Comparison of ENCODE assay signal across 13 cellular contexts in genomic region chr16:2160915-2161551, GRCh38. TPM values are rescaled to one million over a fixed set of nuclear protein-coding genes. Genes with fewer than 3 reads are reported as not detected.
DNase-seq lines count a peak whose midpoint lies in the region; ATAC-seq and TF ChIP-seq lines count a peak whose summit lies in the region.
"Had no signal": no experiment of that assay in that cellular context is flagged by ENCODE, and none has a peak within 500 bp of the region (broad histone marks: within the 10 kb centered on the region; RNA-seq: fewer than 3 reads in every experiment).

No MANE protein-coding gene starts in this region.

- no peak overlapping the region for H4K5ac ChIP-seq in mesendoderm (ENCODE audit: low read length)

- H3K4me2 ChIP-seq in mesendoderm (ENCODE audit: low read length): no peak overlapping the region
- H3K4me2 ChIP-seq: smooth muscle cell had no signal

- intact Hi-C loops in vagina (cut with DNase I): no loop called here

- H3K4me1 ChIP-seq in endodermal cell (ENCODE audit: control insufficient read depth, insufficient read depth, low read length) (peaks cover 16% of the 10 kb centered on the region), mesendoderm (ENCODE audit: control insufficient read depth, low read depth, low read length) (no peaks in the 10 kb centered on the region), vagina (peaks cover 81% of the 10 kb centered on the region)

- TF ChIP-seq CTCF in endodermal cell (conservative IDR thresholded peaks at IDR 0.05): no peak
- no peak for TF ChIP-seq CTCF in vagina (IDR thresholded peaks at IDR 0.05)

- no peaks in the 10 kb centered on the region for H3K27me3 Mint-ChIP-seq in endodermal cell (ENCODE audit: insufficient read depth)
- no peaks in the 10 kb centered on the region for H3K27me3 Mint-ChIP-seq in naive thymus-derived CD8-positive, alpha-beta T cell

- no peak overlapping the region for H4K8ac ChIP-seq in mesendoderm (ENCODE audit: low read depth, low read length)

- no peak overlapping the region for H3K4ac ChIP-seq in mesendoderm (ENCODE audit: low read depth, low read length)

- no peak overlapping the region for H3K18ac ChIP-seq in mesendoderm (ENCODE audit: low read length)

- no peak overlapping the region for H2BK120ac ChIP-seq in mesendoderm (ENCODE audit: low read depth, low read length)

- peaks cover 14% of the 10 kb centered on the region for H3K79me1 ChIP-seq in mesendoderm (ENCODE audit: low read length)

- no peaks in the 10 kb centered on the region for H3K27me3 ChIP-seq in endodermal cell (ENCODE audit: control insufficient read depth, insufficient read depth, low read length, poor library complexity, severe bottlenecking)
- H3K27me3 ChIP-seq in mesendoderm (ENCODE audit: insufficient read depth, low read length, poor library complexity): no peaks in the 10 kb centered on the region
- no peaks in the 10 kb centered on the region for H3K27me3 ChIP-seq in vagina

- H3K9ac ChIP-seq in endodermal cell (ENCODE audit: extremely low read depth, low read length, poor library complexity, severe bottlenecking) (no peak overlapping the region), mesendoderm (ENCODE audit: low read length) (no peak overlapping the region)

- DNase-seq in NCI-H2171 treated with DMSO at 0.1 percent for 48 hours (lab: John Stamatoyannopoulos, UW) (peak; percentile 18), NCI-H2171 (lab: John Stamatoyannopoulos, UW) (no peak), endodermal cell (no peak), mesendoderm (no peak), vagina (ENCODE audit: extremely low spot score in 2 of 2) (no peak), cortex of kidney (lab: John Stamatoyannopoulos, UW) (no peak)
- no peak for DNase-seq in naive thymus-derived CD8-positive, alpha-beta T cell
- DNase-seq: activated CD4-positive, alpha-beta T cell treated with anti-CD3 and anti-CD28 coated beads, Interleukin-2, amount 50 U/mL, for 4 hours; NCI-H1436 treated with DMSO at 0.1 percent for 48 hours; SIG-M5 had no signal

- no peak overlapping the region for H2AK5ac ChIP-seq in mesendoderm (ENCODE audit: low read length)

- H3K4me3 Mint-ChIP-seq in endodermal cell: no peak overlapping the region
- no peak overlapping the region for H3K4me3 Mint-ChIP-seq in naive thymus-derived CD8-positive, alpha-beta T cell

- no peak for ATAC-seq in HG02642 (IDR thresholded peaks at IDR 0.05; ENCODE audit: poor library complexity, unreplicated experiment)
- ATAC-seq in naive thymus-derived CD8-positive, alpha-beta T cell: no peak

- peak overlapping the region; percentile 34 for H3K56ac ChIP-seq in mesendoderm (ENCODE audit: low read length)

- H3K27ac ChIP-seq in endodermal cell (ENCODE audit: low read depth, low read length) (peak overlapping the region; percentile 53), mesendoderm (ENCODE audit: low read depth, low read length) (no peak overlapping the region), vagina (peak overlapping the region; percentile 78)
- H3K27ac ChIP-seq: 22Rv1 had no signal

- H3K36me3 ChIP-seq in endodermal cell (ENCODE audit: control insufficient read depth, insufficient read depth, low read length) (no peaks in the 10 kb centered on the region), mesendoderm (ENCODE audit: control insufficient read depth, insufficient read depth, low read length) (peaks cover 8% of the 10 kb centered on the region), vagina (peaks cover 0 to 5% of the 10 kb centered on the region in 2 donors)

- no peaks in the 10 kb centered on the region for H3K9me3 Mint-ChIP-seq in endodermal cell
- no peaks in the 10 kb centered on the region for H3K9me3 Mint-ChIP-seq in naive thymus-derived CD8-positive, alpha-beta T cell

- H3K79me2 ChIP-seq in mesendoderm (ENCODE audit: control insufficient read depth, insufficient read depth, low read length): peaks cover 75% of the 10 kb centered on the region

- H3K23ac ChIP-seq in mesendoderm (ENCODE audit: low read length): no peak overlapping the region

- H3K36me3 Mint-ChIP-seq in endodermal cell (ENCODE audit: low read depth): peaks cover 5% of the 10 kb centered on the region
- peaks cover 0 to under 1% (median 0%) of the 10 kb centered on the region in 3 donors for H3K36me3 Mint-ChIP-seq in naive thymus-derived CD8-positive, alpha-beta T cell

- no peak overlapping the region for H2BK15ac ChIP-seq in mesendoderm (replicated peaks; ENCODE audit: low read depth)

- H3K27ac Mint-ChIP-seq in endodermal cell: no peak overlapping the region
- H3K27ac Mint-ChIP-seq in naive thymus-derived CD8-positive, alpha-beta T cell: peak overlapping the region in 3 of 10 donors; percentile 29 to 72 (median 33)

- no peak overlapping the region for H2BK5ac ChIP-seq in mesendoderm (ENCODE audit: low read length)

- POLR2A ChIA-PET in naive thymus-derived CD8-positive, alpha-beta T cell (lab: Charles Lee): interaction anchor here (1.0 kb wide), 1 partner anchor 177 kb away, joined by 3 read pairs; the partner anchor contains the start of gene GFER

- peaks cover 25% of the 10 kb centered on the region for H3K4me1 Mint-ChIP-seq in endodermal cell
- H3K4me1 Mint-ChIP-seq in naive thymus-derived CD8-positive, alpha-beta T cell: peaks cover 20 to 34% (median 27%) of the 10 kb centered on the region in 4 donors

- TF ChIP-seq POLR2A in vagina (IDR thresholded peaks at IDR 0.05): no peak

- H3K4me3 ChIP-seq in endodermal cell (ENCODE audit: low read length) (no peak overlapping the region), mesendoderm (ENCODE audit: low read length) (no peak overlapping the region), vagina (peak overlapping the region; percentile 4 to 42)
- H3K4me3 ChIP-seq: smooth muscle cell had no signal

- H3K9me3 ChIP-seq in endodermal cell (ENCODE audit: control insufficient read depth, low read length) (no peaks in the 10 kb centered on the region), vagina (no peaks in the 10 kb centered on the region)

- WGBS in endodermal cell (ENCODE audit: insufficient coverage in 1 of 2, insufficient read length in 1 of 2), 2 experiments: 70 to 93% methylated on average over 5 to 18 of the region's 20 CpGs
- WGBS in mesendoderm (ENCODE audit: extremely low coverage, insufficient coverage, low lambda C conversion rate): no CpG with 5 or more reads among the region's 20 CpGs

RNA-seq across cellular contexts. Expression of gene TRAF7, which starts 5.5 kb away (rescaled TPM):
- total RNA-seq in endodermal cell (100 to 1,000 TPM; 108 to 110 TPM), vagina (38.8 TPM)
- polyA plus RNA-seq in endodermal cell (2013, experiment 1 of 2): 54.6 TPM
- polyA plus RNA-seq in endodermal cell (2013, experiment 2 of 2): 52.1 TPM
- 124 TPM for polyA plus RNA-seq in mesendoderm (2013, experiment 1 of 2)
- 126 TPM for polyA plus RNA-seq in mesendoderm (2013, experiment 2 of 2)
- 10 to 100 TPM; 32.3 to 39.5 TPM for total RNA-seq in naive thymus-derived CD8-positive, alpha-beta T cell
- polyA plus RNA-seq in naive thymus-derived CD8-positive, alpha-beta T cell: 1 to 10 TPM; 3.5 to 8.8 (median 4.3) TPM

RNA-seq across cellular contexts. Expression of gene RAB26, which starts 12.6 kb away (rescaled TPM):
- total RNA-seq in endodermal cell (1 to 10 TPM; 3.2 to 4.9 TPM), vagina (1.5 TPM)
- 5.8 TPM for polyA plus RNA-seq in endodermal cell (2013, experiment 1 of 2)
- polyA plus RNA-seq in endodermal cell (2013, experiment 2 of 2): 4.6 TPM
- polyA plus RNA-seq in mesendoderm (2013, experiment 1 of 2): 1.9 TPM
- 1.3 TPM for polyA plus RNA-seq in mesendoderm (2013, experiment 2 of 2)
- total RNA-seq in naive thymus-derived CD8-positive, alpha-beta T cell: not detected
- 1 to 10 TPM in 1 of 3 donors, under 1 TPM in 2; 0.27 to 1.2 (median 0.94) TPM for polyA plus RNA-seq in naive thymus-derived CD8-positive, alpha-beta T cell
- total RNA-seq: smooth muscle cell had no signal

RNA-seq across cellular contexts. Expression of gene PKD1, which starts 25.3 kb away (rescaled TPM):
- total RNA-seq in endodermal cell (100 to 1,000 TPM; 104 to 110 TPM), vagina (153 TPM)
- polyA plus RNA-seq in endodermal cell (2013, experiment 1 of 2): 71.3 TPM
- polyA plus RNA-seq in endodermal cell (2013, experiment 2 of 2): 71.3 TPM
- 15.0 TPM for polyA plus RNA-seq in mesendoderm (2013, experiment 1 of 2)
- polyA plus RNA-seq in mesendoderm (2013, experiment 2 of 2): 15.3 TPM
- 100 to 1,000 TPM; 131 to 134 TPM for total RNA-seq in naive thymus-derived CD8-positive, alpha-beta T cell
- 1 to 10 TPM; 3.5 to 9.9 (median 4.8) TPM for polyA plus RNA-seq in naive thymus-derived CD8-positive, alpha-beta T cell

RNA-seq across cellular contexts. Expression of gene CASKIN1, which starts 35.4 kb away (rescaled TPM):
- total RNA-seq in endodermal cell: 1 to 10 TPM; 8.2 to 9.7 TPM
- 11.9 TPM for polyA plus RNA-seq in endodermal cell (2013, experiment 1 of 2)
- 9.7 TPM for polyA plus RNA-seq in endodermal cell (2013, experiment 2 of 2)
- 0.24 TPM for polyA plus RNA-seq in mesendoderm (2013, experiment 1 of 2)
- 1.1 TPM for polyA plus RNA-seq in mesendoderm (2013, experiment 2 of 2)
- 0.25 TPM for total RNA-seq in vagina
- under 1 TPM; 0.08 to 0.13 TPM for total RNA-seq in naive thymus-derived CD8-positive, alpha-beta T cell
- polyA plus RNA-seq in naive thymus-derived CD8-positive, alpha-beta T cell: not detected

RNA-seq across cellular contexts. Expression of gene MLST8, which starts 44.2 kb away (rescaled TPM):
- total RNA-seq in endodermal cell (10 to 100 TPM; 60.3 to 70.8 TPM), vagina (51.6 TPM)
- polyA plus RNA-seq in endodermal cell (2013, experiment 1 of 2): 64.9 TPM
- 61.5 TPM for polyA plus RNA-seq in endodermal cell (2013, experiment 2 of 2)
- 48.7 TPM for polyA plus RNA-seq in mesendoderm (2013, experiment 1 of 2)
- polyA plus RNA-seq in mesendoderm (2013, experiment 2 of 2): 49.1 TPM
- total RNA-seq in naive thymus-derived CD8-positive, alpha-beta T cell: 10 to 100 TPM; 49.3 to 53.2 TPM
- 10 to 100 TPM; 29.9 to 40.4 (median 30.1) TPM for polyA plus RNA-seq in naive thymus-derived CD8-positive, alpha-beta T cell

Comparison
In these comparisons a context has a peak if more than half of its experiments do, and no peak if none do; other contexts are left out.
1. H3K4me3 ChIP-seq: peak in vagina (2 of 2); none in endodermal cell (single experiment) and mesendoderm (single experiment).